Comparison of ENCODE assay signal across 25 cellular contexts in genomic region chr10:27454837-27455236, GRCh38.
"Had no signal": no experiment of that assay in that cellular context is flagged by ENCODE, and none has a peak within 500 bp of the region (broad histone marks: within the 10 kb centered on the region; RNA-seq: fewer than 3 reads in every experiment).

No MANE protein-coding gene starts in this region.

- FAIRE-seq: small intestine, urothelium cell line had no signal

- H3K27me3 ChIP-seq: hepatocyte, ovary, sigmoid colon, spleen, suprapubic skin, upper lobe of right lung had no signal

- DNase-seq: islet precursor cell; left ventricle myocardium inferior; midbrain; mucosa of descending colon; naive thymus-derived CD4-positive, alpha-beta T cell; ovary; posterior cingulate gyrus; retina; right cardiac atrium; sigmoid colon; small intestine; spleen; stimulated activated CD4-positive, alpha-beta T cell treated with anti-CD3 and anti-CD28 coated beads, Interleukin-4, amount 100 ng/mL, for 24 hours; stimulated activated naive CD4-positive, alpha-beta T cell; tibial artery; trophoblast cell; upper lobe of right lung had no signal

- H3K4me3 ChIP-seq: hepatocyte, left ventricle myocardium inferior, lung, mucosa of descending colon, ovary, prostate gland, sigmoid colon, spleen, suprapubic skin, thoracic aorta, tibial artery, upper lobe of right lung had no signal

- H3K9me3 ChIP-seq: left ventricle myocardium inferior, mucosa of descending colon, ovary, prostate gland, sigmoid colon, spleen, suprapubic skin, thoracic aorta, tibial artery, upper lobe of right lung had no signal

- H2AFZ ChIP-seq: hepatocyte had no signal

- H3K4me2 ChIP-seq: hepatocyte had no signal

- ATAC-seq: mucosa of descending colon; naive thymus-derived CD4-positive, alpha-beta T cell; natural killer cell treated with Interleukin-12 subunit alpha and Interleukin-12 subunit beta and Interleukin-15 and Interleukin-18, amount 100 ng/mL, for 72 hours; right cardiac atrium; stimulated activated effector memory CD8-positive, alpha-beta T cell treated with anti-CD3 and anti-CD28 coated beads, Interleukin-12 subunit alpha, Interleukin-12 subunit beta, amount 100 ng/mL, for 72 hours; upper lobe of right lung had no signal

- H3K4me1 ChIP-seq: left ventricle myocardium inferior, prostate gland, sigmoid colon, suprapubic skin, tibial artery, upper lobe of right lung had no signal

- H3K36me3 ChIP-seq: left ventricle myocardium inferior, ovary, prostate gland, sigmoid colon, spleen, suprapubic skin, thoracic aorta, tibial artery, upper lobe of right lung had no signal

- H3K79me2 ChIP-seq: hepatocyte had no signal

- H3K27ac ChIP-seq: hepatocyte, left ventricle myocardium inferior, ovary, prostate gland, sigmoid colon, spleen, suprapubic skin, thoracic aorta, tibial artery, upper lobe of right lung had no signal
